1 cellular context compared by ENCODE assay signal in the genomic region with DNA sequence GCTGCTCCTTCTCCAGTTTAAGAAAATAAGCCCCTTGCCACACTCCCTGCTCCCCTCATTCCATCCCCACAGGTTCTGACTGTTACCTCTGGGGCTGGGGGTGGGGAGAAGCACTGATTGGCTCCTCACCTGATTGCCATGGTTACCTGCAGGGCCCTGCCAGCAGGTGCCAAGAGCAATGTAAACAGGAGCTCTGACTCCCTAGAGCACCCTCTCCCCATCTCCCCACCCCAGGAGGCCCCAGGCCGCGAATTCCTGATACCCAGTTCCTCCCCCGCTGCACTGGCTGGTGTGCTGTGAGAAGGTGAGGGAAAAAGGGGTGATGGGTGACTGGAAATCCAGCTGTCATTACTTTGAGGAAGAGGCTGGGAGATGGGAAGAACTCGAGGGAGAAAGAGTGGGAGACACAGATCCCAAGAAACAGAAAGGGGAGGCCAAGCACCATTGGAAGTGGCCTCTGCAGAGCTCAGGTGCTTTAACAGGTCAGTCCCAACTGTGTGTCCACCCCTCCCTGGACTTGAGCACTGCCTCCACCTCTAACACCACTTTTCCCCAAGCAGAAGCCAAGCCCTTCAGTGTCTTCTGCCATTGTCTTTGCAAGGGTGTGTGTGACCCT.
A peak's percentile ranks its signal among the peaks of the same experiment; 100 is the strongest.
TF ChIP-seq lines count a peak whose summit lies in the region.

No MANE protein-coding gene starts in this region.

TF ChIP-seq in H1, 55 proteins besides CTCF, POLR2A, EP300 and RAD21:
- TF ChIP-seq JUN (IDR thresholded peaks at IDR 0.05; ENCODE audit: low read depth, low read length), result no peak
- 0 out of 2 replicates have a peak, but pooled peaks have one; percentile 40 for TF ChIP-seq SP1 (IDR thresholded peaks at IDR 0.05; ENCODE audit: low read depth, low read length)
